Comparison of ENCODE assay signal across 8 cellular contexts in genomic region chr7:27690649-27691048, GRCh38.
"Had no signal": no experiment of that assay in that cellular context is flagged by ENCODE, and none has a peak within 500 bp of the region (broad histone marks: within the 10 kb centered on the region; RNA-seq: fewer than 3 reads in every experiment).

No MANE protein-coding gene starts in this region.

- ATAC-seq: HepG2 had no signal

- H2AFZ ChIP-seq: GM23248 had no signal

- H3K9me3 ChIP-seq: HAP-1 had no signal

- FAIRE-seq: HepG2 had no signal

- H3K36me3 ChIP-seq: HAP-1 had no signal

- DNase-seq: GM23248, GOT3, H7, HFFc6, KBM-7 had no signal

- H3K9ac ChIP-seq: GM23248 had no signal

- H3K4me3 ChIP-seq: GM23248, HAP-1 had no signal

- H3K27ac ChIP-seq: GM23248, HL-60 had no signal

- H3K4me1 ChIP-seq: HAP-1 had no signal
